8 cellular contexts compared by ENCODE assay signal in the genomic region with DNA sequence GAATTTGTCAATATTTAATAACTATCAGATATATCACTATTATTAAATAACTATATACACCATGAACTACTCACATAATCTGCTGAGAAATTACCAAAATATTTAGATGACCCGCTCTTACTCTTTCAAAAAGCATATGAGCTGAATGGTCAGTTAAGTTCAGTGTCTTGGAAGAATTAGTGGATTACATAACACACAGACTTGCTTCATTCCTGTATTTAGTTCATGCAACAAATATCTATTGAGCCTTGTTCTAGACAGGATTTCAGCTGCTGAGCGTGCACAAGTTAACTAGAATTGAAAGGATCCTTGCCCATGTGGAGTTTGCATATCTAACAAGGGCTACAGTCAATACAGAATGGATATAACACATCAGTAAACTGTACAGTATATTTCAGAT.
"Had no signal": no experiment of that assay in that cellular context is flagged by ENCODE, and none has a peak within 500 bp of the region (broad histone marks: within the 10 kb centered on the region; RNA-seq: fewer than 3 reads in every experiment).

No MANE protein-coding gene starts in this region.

- FAIRE-seq: G401.6, GM12878, GM12891, GM12892, GM18507, GM19239 had no signal

- DNase-seq: GDM1, GF-D8 had no signal

- ATAC-seq: GM12878 had no signal
